Comparison of ENCODE assay signal across 8 cellular contexts in genomic region chr4:187460016-187460415, GRCh38.
"Had no signal": no experiment of that assay in that cellular context is flagged by ENCODE, and none has a peak within 500 bp of the region (broad histone marks: within the 10 kb centered on the region; RNA-seq: fewer than 3 reads in every experiment).

No MANE protein-coding gene starts in this region.

- ATAC-seq: GM12878 had no signal

- FAIRE-seq: G401.6, GM12878, GM12891, GM12892, GM18507, GM19239 had no signal

- H3K4me3 ChIP-seq: GM12878 had no signal

- DNase-seq: GDM1, GF-D8 had no signal
